ENCODE assay signal across 8 cellular contexts in genomic region chrX:107700317-107700774, GRCh38.
A peak's percentile ranks its signal among the peaks of the same experiment; 100 is the strongest.
DNase-seq lines count a peak whose midpoint lies in the region; ATAC-seq and TF ChIP-seq lines count a peak whose summit lies in the region.
"Had no signal": no experiment of that assay in that cellular context is flagged by ENCODE, and none has a peak within 500 bp of the region (broad histone marks: within the 10 kb centered on the region; RNA-seq: fewer than 3 reads in every experiment).

No MANE protein-coding gene starts in this region.

- no peaks in the 10 kb centered on the region for H3K36me3 ChIP-seq in Karpas-422 (ENCODE audit: insufficient read depth, low read length)
- no peaks in the 10 kb centered on the region for H3K36me3 ChIP-seq in mammary epithelial cell (ENCODE audit: insufficient read depth, low read length)
- H3K36me3 ChIP-seq in thymus (ENCODE audit: control insufficient read depth, insufficient read depth), result no peaks in the 10 kb centered on the region

- H3K4me3 ChIP-seq in Karpas-422 (ENCODE audit: low read length) (no peak overlapping the region), mammary epithelial cell (replicated peaks in 1 of 3; ENCODE audit: insufficient read depth in 1 of 3, low read depth in 2 of 3, low read length in 3 of 3) (no peak overlapping the region), thymus (ENCODE audit: low read length) (no peak overlapping the region)

- dilution Hi-C loops in mammary epithelial cell (cut with HindIII; ENCODE audit: low sequenced_read_pairs), result no loop called here

- H3K27ac ChIP-seq in Karpas-422 (ENCODE audit: low read length) (no peak overlapping the region), mammary epithelial cell (ENCODE audit: insufficient read depth, low read depth, low read length) (peak overlapping the region; percentile 19), thymus (ENCODE audit: low read depth) (peak overlapping the region; percentile 31)

- no peaks in the 10 kb centered on the region for H3K79me2 ChIP-seq in Karpas-422 (ENCODE audit: low read length)
- no peaks in the 10 kb centered on the region for H3K79me2 ChIP-seq in mammary epithelial cell (ENCODE audit: insufficient read depth, low read length)

- 32% methylated on average over 3 of the region's 4 CpGs for WGBS in mammary epithelial cell (ENCODE audit: low coverage, missing lambda C conversion rate)
- WGBS in thymus, result 88% methylated on average over 4 of the region's 4 CpGs

- no TSS peak for BruUV-seq in mammary epithelial cell (replicated peaks; lab: Mats Ljungman, UMichigan)

- H3K27me3 Mint-ChIP-seq in activated naive CD4-positive, alpha-beta T cell treated with anti-CD3 and anti-CD28 coated beads, Interleukin-2, amount 10 ng/mL, durations not matched to agents 7 days and 5 days, result peaks cover 9% of the 10 kb centered on the region

- DNase-seq in Karpas-422, result peak; percentile 41
- peak; percentile 56 for DNase-seq in mammary epithelial cell
- DNase-seq in kidney glomerular epithelial cell (lab: John Stamatoyannopoulos, UW), result peak; percentile 29
- DNase-seq in effector CD4-positive, alpha-beta T cell, result no peak
- DNase-seq in activated naive CD4-positive, alpha-beta T cell treated with anti-CD3 and anti-CD28 coated beads, Interleukin-2, amount 10 ng/mL, durations not matched to agents 7 days and 5 days, result no peak
- DNase-seq: activated effector memory CD4-positive, alpha-beta T cell treated with anti-CD3 and anti-CD28 coated beads, Interleukin-2, amount 50 U/mL, for 16 hours had no signal

- H3K4me1 ChIP-seq in Karpas-422 (ENCODE audit: low read length) (peaks cover 18% of the 10 kb centered on the region), mammary epithelial cell (ENCODE audit: insufficient read depth, low read length) (peaks cover 8% of the 10 kb centered on the region), thymus (ENCODE audit: control insufficient read depth, insufficient read depth, low read length) (peaks cover 7% of the 10 kb centered on the region)

- H2AFZ ChIP-seq in Karpas-422 (ENCODE audit: low read length), result no peak overlapping the region
- peak overlapping the region; percentile 16 for H2AFZ ChIP-seq in mammary epithelial cell (ENCODE audit: low read depth, low read length)

- H3K9me3 ChIP-seq in Karpas-422 (ENCODE audit: low read length), result no peaks in the 10 kb centered on the region
- no peaks in the 10 kb centered on the region for H3K9me3 ChIP-seq in mammary epithelial cell (replicated peaks; ENCODE audit: insufficient read depth, low read length)
- H3K9me3 ChIP-seq in thymus (ENCODE audit: control insufficient read depth), result no peaks in the 10 kb centered on the region

- TF ChIP-seq CTCF in mammary epithelial cell (conservative IDR thresholded peaks at IDR 0.05 in 1 of 2, IDR thresholded peaks at IDR 0.05 in 1 of 2; ENCODE audit: extremely low read depth in 1 of 2, insufficient read depth in 1 of 2, low read depth in 1 of 2, low read length in 2 of 2), result no peak

- ATAC-seq in GM21367 (IDR thresholded peaks at IDR 0.05; ENCODE audit: unreplicated experiment), result no peak

- no peak overlapping the region for H3K27ac Mint-ChIP-seq in activated naive CD4-positive, alpha-beta T cell treated with anti-CD3 and anti-CD28 coated beads, Interleukin-2, amount 10 ng/mL, durations not matched to agents 7 days and 5 days

- H3K9me2 ChIP-seq in Karpas-422 (replicated peaks; ENCODE audit: insufficient read depth, low read length), result no peaks in the 10 kb centered on the region

- no peaks in the 10 kb centered on the region for H3K9me3 Mint-ChIP-seq in activated naive CD4-positive, alpha-beta T cell treated with anti-CD3 and anti-CD28 coated beads, Interleukin-2, amount 10 ng/mL, durations not matched to agents 7 days and 5 days

- H3K9ac ChIP-seq in Karpas-422 (ENCODE audit: low read length) (no peak overlapping the region), mammary epithelial cell (ENCODE audit: insufficient read depth, low read length) (no peak overlapping the region)

- no peak overlapping the region for H3K4me3 Mint-ChIP-seq in activated naive CD4-positive, alpha-beta T cell treated with anti-CD3 and anti-CD28 coated beads, Interleukin-2, amount 10 ng/mL, durations not matched to agents 7 days and 5 days

- CTCF ChIA-PET in mammary epithelial cell (lab: Charles Lee; ENCODE audit: low non-redundant PET), result no interaction called here
- CTCF ChIA-PET in activated naive CD4-positive, alpha-beta T cell treated with anti-CD3 and anti-CD28 coated beads, Interleukin-2, amount 10 ng/mL, durations not matched to agents 7 days and 5 days (lab: Charles Lee), result no interaction called here

- H3K27me3 ChIP-seq in Karpas-422 (ENCODE audit: low read length) (no peaks in the 10 kb centered on the region), mammary epithelial cell (ENCODE audit: insufficient read depth, low read length) (no peaks in the 10 kb centered on the region), thymus (ENCODE audit: control insufficient read depth, insufficient read depth) (no peaks in the 10 kb centered on the region)

- in situ Hi-C loops in mammary epithelial cell (cut with MboI; ENCODE audit: low sequenced_read_pairs in 2 of 2), result no loop called here

- peak overlapping the region; percentile 19 for H3K4me2 ChIP-seq in Karpas-422 (ENCODE audit: low read depth, low read length, poor library complexity, severe bottlenecking)
- peak overlapping the region; percentile 0 for H3K4me2 ChIP-seq in mammary epithelial cell (ENCODE audit: insufficient read depth, low read depth, low read length)

- H4K20me1 ChIP-seq in Karpas-422 (ENCODE audit: insufficient read depth, low read depth, low read length), result no peaks in the 10 kb centered on the region
- no peaks in the 10 kb centered on the region for H4K20me1 ChIP-seq in mammary epithelial cell (ENCODE audit: insufficient read depth, low read length)

- intact Hi-C loops in mammary epithelial cell (cut with micrococcal nuclease), result no loop called here

- H3K36me3 Mint-ChIP-seq in activated naive CD4-positive, alpha-beta T cell treated with anti-CD3 and anti-CD28 coated beads, Interleukin-2, amount 10 ng/mL, durations not matched to agents 7 days and 5 days, result no peaks in the 10 kb centered on the region

- peaks cover 12% of the 10 kb centered on the region for H3K4me1 Mint-ChIP-seq in activated naive CD4-positive, alpha-beta T cell treated with anti-CD3 and anti-CD28 coated beads, Interleukin-2, amount 10 ng/mL, durations not matched to agents 7 days and 5 days

Comparison
In these comparisons a context has a peak if more than half of its experiments do, and no peak if none do; other contexts are left out.
1. DNase-seq: peak in Karpas-422 (single experiment), mammary epithelial cell (single experiment) and kidney glomerular epithelial cell (single experiment); none in effector CD4-positive, alpha-beta T cell (single experiment) and activated naive CD4-positive, alpha-beta T cell treated with anti-CD3 and anti-CD28 coated beads, Interleukin-2, amount 10 ng/mL, durations not matched to agents 7 days and 5 days (single experiment).